9 cellular contexts compared by ENCODE assay signal in the genomic region with DNA sequence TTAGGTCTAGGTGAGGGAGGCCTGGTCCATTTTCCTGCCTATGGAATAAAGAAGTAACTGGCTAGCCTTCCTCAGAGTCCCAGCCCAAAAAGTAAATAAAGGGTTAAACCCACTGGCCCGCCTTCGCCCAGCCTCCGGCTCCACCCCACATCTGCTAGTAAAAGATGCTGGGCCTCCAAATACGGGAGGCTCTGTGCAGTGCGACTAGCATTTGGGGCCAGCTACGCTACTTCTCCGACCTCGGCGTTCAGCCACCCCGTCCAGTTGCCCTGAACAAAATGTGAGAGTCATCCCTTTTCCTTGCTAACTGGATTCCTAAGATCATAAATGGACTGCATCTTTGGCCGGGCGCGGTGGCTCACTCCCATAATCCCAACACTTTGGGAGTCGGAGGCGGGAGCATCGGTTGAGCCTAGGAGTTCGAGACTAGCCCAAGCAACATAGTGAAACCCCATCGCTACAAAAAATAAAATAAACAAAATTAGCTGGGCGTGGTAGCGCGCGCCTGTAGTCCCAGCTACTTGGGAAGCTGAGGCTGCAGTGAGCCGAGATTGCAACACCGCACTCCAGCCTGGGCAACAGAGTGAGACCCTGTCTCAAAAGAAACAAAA. TPM values are rescaled to one million over a fixed set of nuclear protein-coding genes. Genes with fewer than 3 reads are reported as not detected.
DNase-seq lines count a peak whose midpoint lies in the region; FAIRE-seq lines count a peak whose summit lies in the region.
"Had no signal": no experiment of that assay in that cellular context is flagged by ENCODE, and none has a peak within 500 bp of the region (broad histone marks: within the 10 kb centered on the region; RNA-seq: fewer than 3 reads in every experiment).

No MANE protein-coding gene starts in this region.

- DNase-seq in NCI-H1436 treated with DMSO at 0.1 percent for 48 hours (lab: John Stamatoyannopoulos, UW) (peak; percentile 11), NCI-H1436 (lab: John Stamatoyannopoulos, UW) (no peak), OCI-M1 (lab: John Stamatoyannopoulos, UW) (peak; percentile 58), germinal center (ENCODE audit: low spot score) (peak; percentile 47), occipital lobe (lab: John Stamatoyannopoulos, UW) (peak; percentile 85), urothelium cell line (ENCODE audit: low spot score) (peak; percentile 86), DMS53 treated with DMSO at 0.1 percent for 48 hours (lab: John Stamatoyannopoulos, UW; ENCODE audit: unreplicated experiment) (no peak)
- peak; percentile 75 for DNase-seq in activated naive CD4-positive, alpha-beta T cell treated with anti-CD3 and anti-CD28 coated beads, Interleukin-2, amount 50 U/mL, for 16 hours

- peak; percentile 37 for FAIRE-seq in urothelium cell line (lab: Jason Lieb, UNC)

RNA-seq across cellular contexts. Expression of gene MPP2, which starts 0.9 kb away (rescaled TPM):
- total RNA-seq in occipital lobe = 14.2 TPM

RNA-seq across cellular contexts. Expression of gene PPY, which starts 34.1 kb away (rescaled TPM):
- not detected for total RNA-seq in occipital lobe
- total RNA-seq: activated naive CD4-positive, alpha-beta T cell treated with anti-CD3 and anti-CD28 coated beads, Interleukin-2, amount 50 U/mL, for 72 hours had no signal

RNA-seq across cellular contexts. Expression of gene PYY, which starts 45.5 kb away (rescaled TPM):
- not detected for total RNA-seq in occipital lobe
- total RNA-seq: activated naive CD4-positive, alpha-beta T cell treated with anti-CD3 and anti-CD28 coated beads, Interleukin-2, amount 50 U/mL, for 72 hours had no signal

Comparison
In these comparisons a context has a peak if more than half of its experiments do, and no peak if none do; other contexts are left out.
1. DNase-seq: peak in NCI-H1436 treated with DMSO at 0.1 percent for 48 hours (single experiment), OCI-M1 (single experiment), activated naive CD4-positive, alpha-beta T cell treated with anti-CD3 and anti-CD28 coated beads, Interleukin-2, amount 50 U/mL, for 16 hours (single experiment), germinal center (single experiment), occipital lobe (single experiment) and urothelium cell line (single experiment); none in NCI-H1436 (single experiment) and DMS53 treated with DMSO at 0.1 percent for 48 hours (single experiment).